Comparison of ENCODE assay signal across 30 cellular contexts in the genomic region with DNA sequence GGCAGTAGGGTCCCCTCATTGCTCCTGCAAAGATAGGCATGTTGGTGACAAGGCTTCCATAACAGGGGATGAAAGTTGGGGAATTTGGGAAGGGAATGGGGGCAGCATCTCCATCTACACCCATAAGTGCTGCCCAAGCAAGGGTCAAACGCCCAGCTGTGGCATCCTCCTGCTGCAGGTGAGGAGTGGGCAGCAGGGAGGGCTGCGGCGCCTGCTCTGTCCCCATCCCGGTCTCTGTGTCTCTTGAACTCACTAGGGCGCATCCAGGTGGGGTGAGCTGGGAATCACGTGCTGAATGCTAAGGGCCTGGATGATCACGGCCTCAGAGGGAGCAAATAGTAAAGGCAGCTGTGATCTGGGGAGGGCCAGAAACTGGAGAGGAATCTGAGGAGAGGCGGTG.
"Had no signal": no experiment of that assay in that cellular context is flagged by ENCODE, and none has a peak within 500 bp of the region (broad histone marks: within the 10 kb centered on the region; RNA-seq: fewer than 3 reads in every experiment).

No MANE protein-coding gene starts in this region.

- H3K27ac ChIP-seq: neutrophil, parathyroid adenoma, psoas muscle, right lobe of liver, sigmoid colon, suprapubic skin, testis, tibial artery, transverse colon, upper lobe of right lung, uterus had no signal

- H3K36me3 ChIP-seq: uterus had no signal

- H3K4me3 Mint-ChIP-seq: naive thymus-derived CD8-positive, alpha-beta T cell; natural killer cell treated with Interleukin-12 subunit alpha and Interleukin-12 subunit beta and Interleukin-15 and Interleukin-18, amount 100 ng/mL, for 72 hours; nephron progenitor cell; neural crest cell; stimulated activated memory B cell treated with anti-CD40 and anti-IgM and Interleukin-4, amounts not matched to agents 10 μg/mL and 1 μg/mL and 100 μg/mL, for 72 hours; stimulated activated naive CD8-positive, alpha-beta T cell treated with anti-CD3 and anti-CD28 coated beads, Interleukin-15, amount 100 ng/mL, for 72 hours; type B pancreatic cell had no signal

- H3K4me3 ChIP-seq: psoas muscle, right lobe of liver, sigmoid colon, suprapubic skin, testis, tibial artery, transverse colon, upper lobe of right lung, uterus had no signal

- H3K4me1 ChIP-seq: parathyroid adenoma, right lobe of liver, testis, uterus had no signal

- H3K9me3 Mint-ChIP-seq: natural killer cell treated with Interleukin-12 subunit alpha and Interleukin-12 subunit beta and Interleukin-15 and Interleukin-18, amount 100 ng/mL, for 72 hours; neural crest cell; type B pancreatic cell had no signal

- H3K4me1 Mint-ChIP-seq: neural crest cell had no signal

- H3K9me3 ChIP-seq: neutrophil, psoas muscle, right lobe of liver, sigmoid colon, suprapubic skin, testis, tibial artery, transverse colon, upper lobe of right lung, uterus had no signal

- DNase-seq: naive thymus-derived CD8-positive, alpha-beta T cell; nephron progenitor cell; nucleus accumbens; posterior cingulate gyrus; psoas muscle; right cardiac atrium; right lobe of liver; sigmoid colon; small intestine; stimulated activated CD4-positive, alpha-beta T cell treated with anti-CD3 and anti-CD28 coated beads, Interleukin-15, amount 100 ng/mL, for 24 hours; stimulated activated CD4-positive, alpha-beta T cell treated with anti-CD3 and anti-CD28 coated beads, Interleukin-2, amount 100 ng/mL, for 24 hours; stimulated activated CD4-positive, alpha-beta T cell treated with anti-CD3 and anti-CD28 coated beads, Interleukin-2, amount 100 ng/mL, for 48 hours; stimulated activated CD4-positive, alpha-beta T cell treated with anti-CD3 and anti-CD28 coated beads, Interleukin-4, amount 100 ng/mL, for 24 hours; stimulated activated naive CD4-positive, alpha-beta T cell; stimulated activated naive CD8-positive, alpha-beta T cell treated with anti-CD3 and anti-CD28 coated beads, Interleukin-15, amount 100 ng/mL, for 72 hours; stimulated activated naive CD8-positive, alpha-beta T cell treated with anti-CD3 and anti-CD28 coated beads, Interleukin-15, Interleukin-2, amounts not matched to agents 100 U/mL and 50 U/mL, for 24 hours; substantia nigra; testis; tibial artery; transverse colon; upper lobe of right lung; uterus had no signal

- H3K27ac Mint-ChIP-seq: natural killer cell treated with Interleukin-12 subunit alpha and Interleukin-12 subunit beta and Interleukin-15 and Interleukin-18, amount 100 ng/mL, for 72 hours; progenitor cell of endocrine pancreas; stimulated activated memory B cell treated with anti-CD40 and anti-IgM and Interleukin-4, amounts not matched to agents 10 μg/mL and 1 μg/mL and 100 μg/mL, for 72 hours; type B pancreatic cell had no signal

- ATAC-seq: naive thymus-derived CD8-positive, alpha-beta T cell; natural killer cell treated with Interleukin-12 subunit alpha and Interleukin-12 subunit beta and Interleukin-15 and Interleukin-18, amount 100 ng/mL, for 72 hours; psoas muscle; right cardiac atrium; stimulated activated memory B cell treated with anti-CD40 and anti-IgM and Interleukin-4, amounts not matched to agents 10 μg/mL and 1 μg/mL and 100 μg/mL, for 72 hours; stimulated activated naive CD8-positive, alpha-beta T cell treated with anti-CD3 and anti-CD28 coated beads, Interleukin-15, amount 100 ng/mL, for 72 hours; stimulated activated naive CD8-positive, alpha-beta T cell treated with anti-CD3 and anti-CD28 coated beads, Interleukin-15, Interleukin-2, amounts not matched to agents 100 U/mL and 50 U/mL, for 24 hours; upper lobe of right lung had no signal

- H3K27me3 Mint-ChIP-seq: naive thymus-derived CD8-positive, alpha-beta T cell; natural killer cell treated with Interleukin-12 subunit alpha and Interleukin-12 subunit beta and Interleukin-15 and Interleukin-18, amount 100 ng/mL, for 72 hours; progenitor cell of endocrine pancreas; stimulated activated memory B cell treated with anti-CD40 and anti-IgM and Interleukin-4, amounts not matched to agents 10 μg/mL and 1 μg/mL and 100 μg/mL, for 72 hours; stimulated activated naive CD8-positive, alpha-beta T cell treated with anti-CD3 and anti-CD28 coated beads, Interleukin-15, amount 100 ng/mL, for 72 hours had no signal

- H3K27me3 ChIP-seq: neutrophil, right lobe of liver, sigmoid colon, suprapubic skin, testis, tibial artery, transverse colon, upper lobe of right lung, uterus had no signal
